In the genomic region with DNA sequence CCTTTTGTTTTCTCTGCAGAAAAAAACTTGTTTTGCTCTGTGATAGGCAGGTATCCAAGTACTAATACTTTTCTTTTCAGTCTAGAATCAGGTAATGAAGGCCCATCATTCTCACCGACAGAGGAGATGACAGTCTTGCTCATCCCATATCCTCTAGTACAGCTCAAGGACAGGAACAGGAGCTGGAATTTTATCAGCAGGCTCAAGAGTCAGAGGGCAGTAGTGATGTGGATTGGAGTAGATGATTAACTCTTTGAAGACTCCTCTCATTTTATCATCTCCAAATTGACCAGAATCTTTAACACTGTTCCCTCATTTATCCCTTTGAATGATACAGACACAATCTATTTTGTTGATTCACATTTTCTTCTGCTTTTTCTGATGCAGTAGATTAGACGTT, we compare ENCODE assay signal across 27 cellular contexts.
"Had no signal": no experiment of that assay in that cellular context is flagged by ENCODE, and none has a peak within 500 bp of the region (broad histone marks: within the 10 kb centered on the region; RNA-seq: fewer than 3 reads in every experiment).

No MANE protein-coding gene starts in this region.

- H3K36me3 ChIP-seq: brain microvascular endothelial cell, esophagus squamous epithelium had no signal

- H3K4me3 ChIP-seq: coronary artery, dorsolateral prefrontal cortex, esophagus squamous epithelium had no signal

- DNase-seq: activated CD4-positive, alpha-beta memory T cell treated with anti-CD3 and anti-CD28 coated beads, Interleukin-2, amount 10 ng/mL, durations not matched to agents 7 days and 5 days; activated CD4-positive, alpha-beta T cell treated with anti-CD3 and anti-CD28 coated beads for 1 hour; activated CD4-positive, alpha-beta T cell treated with anti-CD3 and anti-CD28 coated beads for 4 hours; activated CD4-positive, alpha-beta T cell treated with anti-CD3 and anti-CD28 coated beads, Interleukin-2, amount 10 ng/mL, durations not matched to agents 7 days and 5 days; activated CD4-positive, alpha-beta T cell treated with anti-CD3 and anti-CD28 coated beads, Interleukin-2, amount 50 U/mL, for 4 hours; activated CD8-positive, alpha-beta memory T cell treated with anti-CD3 and anti-CD28 coated beads, Interleukin-2, amount 50 U/mL, for 48 hours; activated gamma-delta T cell; activated naive CD4-positive, alpha-beta T cell; activated naive CD4-positive, alpha-beta T cell treated with anti-CD3 and anti-CD28 coated beads, Interleukin-2, amount 10 ng/mL, durations not matched to agents 7 days and 5 days; activated T-cell treated with anti-CD3 and anti-CD28 coated beads for 4 hours; activated T-cell treated with anti-CD3 and anti-CD28 coated beads, Interleukin-2, amount 50 U/mL, for 24 hours; activated T-cell treated with anti-CD3 and anti-CD28 coated beads, Interleukin-2, amount 50 U/mL, for 72 hours; amniotic stem cell; anterior cingulate cortex; brain microvascular endothelial cell; dorsolateral prefrontal cortex; effector memory CD4-positive, alpha-beta T cell; esophagus squamous epithelium; head of caudate nucleus; T-helper 2 cell had no signal

- H3K9me3 ChIP-seq: esophagus squamous epithelium had no signal

- H3K27ac Mint-ChIP-seq: activated CD4-positive, alpha-beta memory T cell treated with anti-CD3 and anti-CD28 coated beads, Interleukin-2, amount 10 ng/mL, durations not matched to agents 7 days and 5 days; activated CD4-positive, alpha-beta T cell treated with anti-CD3 and anti-CD28 coated beads, Interleukin-2, amount 10 ng/mL, durations not matched to agents 7 days and 5 days; activated naive CD4-positive, alpha-beta T cell treated with anti-CD3 and anti-CD28 coated beads, Interleukin-2, amount 10 ng/mL, durations not matched to agents 7 days and 5 days; activated naive CD8-positive, alpha-beta T cell; activated T-cell treated with anti-CD3 and anti-CD28 coated beads, Interleukin-2, amount 50 U/mL, for 24 hours; activated T-cell treated with anti-CD3 and anti-CD28 coated beads, Interleukin-2, amount 50 U/mL, for 72 hours; dendritic cell treated with granulocyte-macrophage colony-stimulating factor and Interleukin-4, amounts not matched to agents 40 ng/mL and 50 ng/mL, for 4 days had no signal

- H3K27me3 Mint-ChIP-seq: activated CD4-positive, alpha-beta memory T cell treated with anti-CD3 and anti-CD28 coated beads, Interleukin-2, amount 10 ng/mL, durations not matched to agents 7 days and 5 days; activated CD4-positive, alpha-beta T cell treated with anti-CD3 and anti-CD28 coated beads, Interleukin-2, amount 10 ng/mL, durations not matched to agents 7 days and 5 days; activated naive CD4-positive, alpha-beta T cell treated with anti-CD3 and anti-CD28 coated beads, Interleukin-2, amount 10 ng/mL, durations not matched to agents 7 days and 5 days had no signal

- H3K27ac ChIP-seq: brain microvascular endothelial cell, coronary artery, dorsolateral prefrontal cortex, esophagus squamous epithelium had no signal

- H3K4me3 Mint-ChIP-seq: activated CD4-positive, alpha-beta memory T cell treated with anti-CD3 and anti-CD28 coated beads, Interleukin-2, amount 10 ng/mL, durations not matched to agents 7 days and 5 days; activated CD4-positive, alpha-beta T cell treated with anti-CD3 and anti-CD28 coated beads, Interleukin-2, amount 10 ng/mL, durations not matched to agents 7 days and 5 days; activated naive CD4-positive, alpha-beta T cell treated with anti-CD3 and anti-CD28 coated beads, Interleukin-2, amount 10 ng/mL, durations not matched to agents 7 days and 5 days; activated naive CD8-positive, alpha-beta T cell; activated T-cell treated with anti-CD3 and anti-CD28 coated beads, Interleukin-2, amount 50 U/mL, for 24 hours; activated T-cell treated with anti-CD3 and anti-CD28 coated beads, Interleukin-2, amount 50 U/mL, for 72 hours; central memory CD8-positive, alpha-beta T cell; dendritic cell treated with granulocyte-macrophage colony-stimulating factor and Interleukin-4, amounts not matched to agents 40 ng/mL and 50 ng/mL, for 4 days had no signal

- H3K36me3 Mint-ChIP-seq: activated naive CD4-positive, alpha-beta T cell treated with anti-CD3 and anti-CD28 coated beads, Interleukin-2, amount 10 ng/mL, durations not matched to agents 7 days and 5 days; activated naive CD8-positive, alpha-beta T cell had no signal

- FAIRE-seq: astrocyte, bronchial epithelial cell, frontal cortex had no signal

- H3K4me1 Mint-ChIP-seq: activated CD4-positive, alpha-beta memory T cell treated with anti-CD3 and anti-CD28 coated beads, Interleukin-2, amount 10 ng/mL, durations not matched to agents 7 days and 5 days; activated CD4-positive, alpha-beta T cell treated with anti-CD3 and anti-CD28 coated beads, Interleukin-2, amount 10 ng/mL, durations not matched to agents 7 days and 5 days; activated naive CD4-positive, alpha-beta T cell treated with anti-CD3 and anti-CD28 coated beads, Interleukin-2, amount 10 ng/mL, durations not matched to agents 7 days and 5 days; central memory CD8-positive, alpha-beta T cell had no signal

- H3K27me3 ChIP-seq: brain microvascular endothelial cell, dorsolateral prefrontal cortex, esophagus squamous epithelium had no signal

- H3K9me3 Mint-ChIP-seq: activated CD4-positive, alpha-beta memory T cell treated with anti-CD3 and anti-CD28 coated beads, Interleukin-2, amount 10 ng/mL, durations not matched to agents 7 days and 5 days; activated CD4-positive, alpha-beta T cell treated with anti-CD3 and anti-CD28 coated beads, Interleukin-2, amount 10 ng/mL, durations not matched to agents 7 days and 5 days; activated naive CD4-positive, alpha-beta T cell treated with anti-CD3 and anti-CD28 coated beads, Interleukin-2, amount 10 ng/mL, durations not matched to agents 7 days and 5 days; activated T-cell treated with anti-CD3 and anti-CD28 coated beads, Interleukin-2, amount 50 U/mL, for 24 hours; activated T-cell treated with anti-CD3 and anti-CD28 coated beads, Interleukin-2, amount 50 U/mL, for 72 hours; dendritic cell treated with granulocyte-macrophage colony-stimulating factor and Interleukin-4, amounts not matched to agents 40 ng/mL and 50 ng/mL, for 4 days had no signal
